In genomic region chr11:124672531-124673215, GRCh38 we compare ENCODE assay signal across 8 cellular contexts. TPM values are rescaled to one million over a fixed set of nuclear protein-coding genes. Genes with fewer than 3 reads are reported as not detected.
A peak's percentile ranks its signal among the peaks of the same experiment; 100 is the strongest.
DNase-seq lines count a peak whose midpoint lies in the region; ATAC-seq and TF ChIP-seq lines count a peak whose summit lies in the region.

No MANE protein-coding gene starts in this region.

- TF ChIP-seq POLR2A in sigmoid colon (IDR thresholded peaks at IDR 0.05): no peak

- intact Hi-C loops in sigmoid colon (cut with DNase I): loop anchor here (2.0 to 10.0 kb wide), 3 partner anchors 50 to 202 kb away; partner anchors contain the start of genes NRGN and TBRG1

- 9 to 47% methylated on average over 7 of the region's 7 CpGs for WGBS in sigmoid colon, 2 donors

- no peaks in the 10 kb centered on the region for H3K36me3 Mint-ChIP-seq in T-helper 17 cell (ENCODE audit: low read depth)

- H3K27me3 Mint-ChIP-seq in T-helper 17 cell: no peaks in the 10 kb centered on the region

- ATAC-seq in GM21515 (IDR thresholded peaks at IDR 0.05; ENCODE audit: unreplicated experiment) (peak; percentile 2), T-helper 17 cell (no peak), GM21619 (IDR thresholded peaks at IDR 0.05; ENCODE audit: unreplicated experiment) (no peak)

- no peaks in the 10 kb centered on the region for H3K27me3 ChIP-seq in sigmoid colon

- H3K4me1 Mint-ChIP-seq in T-helper 17 cell: peaks cover 29% of the 10 kb centered on the region

- TF ChIP-seq EP300 in sigmoid colon (IDR thresholded peaks at IDR 0.05): no peak

- H3K4me3 ChIP-seq in fibroblast of pulmonary artery (replicated peaks; ENCODE audit: low read depth, low read length) (peak overlapping the region; percentile 76), sigmoid colon (peak overlapping the region; percentile 60 to 82 (median 72))

- H3K4me3 Mint-ChIP-seq in T-helper 17 cell: peak overlapping the region; percentile 87

- peaks cover 0 to 17% (median 12%) of the 10 kb centered on the region in 4 donors for H3K4me1 ChIP-seq in sigmoid colon

- no peaks in the 10 kb centered on the region for H3K9me3 ChIP-seq in T-helper 17 cell (ENCODE audit: control insufficient read depth, low read length, poor library complexity, severe bottlenecking)
- H3K9me3 ChIP-seq in sigmoid colon: no peaks in the 10 kb centered on the region

- no peak for DNase-seq in T-helper 17 cell
- DNase-seq in fibroblast of pulmonary artery (ENCODE audit: low read depth): no peak
- no peak for DNase-seq in sigmoid colon
- no peak for DNase-seq in NCI-H526 treated with DMSO at 0.1 percent for 48 hours (lab: John Stamatoyannopoulos, UW)
- no peak for DNase-seq in D341Med (ENCODE audit: low spot score)
- DNase-seq in DMS79 (lab: John Stamatoyannopoulos, UW): no peak

- H3K36me3 ChIP-seq in sigmoid colon: no peaks in the 10 kb centered on the region

- peak overlapping the region; percentile 79 to 87 (median 86) for H3K27ac ChIP-seq in sigmoid colon

- TF ChIP-seq CTCF in fibroblast of pulmonary artery (IDR thresholded peaks at IDR 0.05; ENCODE audit: low read length, missing control alignments) (no peak), sigmoid colon (IDR thresholded peaks at IDR 0.05) (no peak)

- peak overlapping the region; percentile 97 for H3K27ac Mint-ChIP-seq in T-helper 17 cell

RNA-seq across cellular contexts. Expression of gene SIAE, which starts 0.9 kb away (rescaled TPM):
- total RNA-seq in T-helper 17 cell: 10 to 100 TPM in 1 of 2 donors, 1 to 10 TPM in 1; 6.8 to 15.0 TPM
- 1 to 10 TPM; 2.5 to 7.2 (median 4.3) TPM for total RNA-seq in sigmoid colon
- polyA plus RNA-seq in sigmoid colon: 10 to 100 TPM; 13.2 to 62.2 (median 24.7) TPM

RNA-seq across cellular contexts. Expression of gene SPA17, which starts 1.0 kb away (rescaled TPM):
- total RNA-seq in T-helper 17 cell (1 to 10 TPM in 1 of 2 donors, under 1 TPM in 1; 0.67 to 1.1 TPM), sigmoid colon (1 to 10 TPM; 2.3 to 7.1 (median 5.2) TPM)
- polyA plus RNA-seq in sigmoid colon: 10 to 100 TPM; 12.6 to 23.8 (median 15.6) TPM

RNA-seq across cellular contexts. Expression of gene TBRG1, which starts 50.0 kb away (rescaled TPM):
- 10 to 100 TPM; 55.5 to 61.4 TPM for total RNA-seq in T-helper 17 cell
- total RNA-seq in sigmoid colon: 10 to 100 TPM; 26.0 to 41.0 (median 30.3) TPM
- 10 to 100 TPM; 14.4 to 24.4 (median 22.7) TPM for polyA plus RNA-seq in sigmoid colon
